In genomic region chr13:102805680-102806079, GRCh38 we compare ENCODE assay signal across 38 cellular contexts.
"Had no signal": no experiment of that assay in that cellular context is flagged by ENCODE, and none has a peak within 500 bp of the region (broad histone marks: within the 10 kb centered on the region; RNA-seq: fewer than 3 reads in every experiment).

No MANE protein-coding gene starts in this region.

- H3K4me3 ChIP-seq: ascending aorta, cardiac muscle cell had no signal

- H3K27me3 ChIP-seq: ascending aorta, cardiac muscle cell had no signal

- H3K27ac Mint-ChIP-seq: activated B cell treated with CpG ODN at 0.5 μM for 24 hours; activated CD4-positive, alpha-beta memory T cell treated with anti-CD3 and anti-CD28 coated beads for 36 hours; activated CD4-positive, alpha-beta T cell treated with anti-CD3 and anti-CD28 coated beads, Interleukin-2, amount 10 ng/mL, durations not matched to agents 24 days and 14 days; activated CD8-positive, alpha-beta T cell treated with anti-CD3 and anti-CD28 coated beads for 36 hours; activated naive CD4-positive, alpha-beta T cell treated with anti-CD3 and anti-CD28 coated beads for 36 hours; activated naive CD4-positive, alpha-beta T cell treated with anti-CD3 and anti-CD28 coated beads, Interleukin-2, amount 50 U/mL, for 72 hours; activated naive CD8-positive, alpha-beta T cell treated with anti-CD3 and anti-CD28 coated beads, Interleukin-2, amount 10 ng/mL, durations not matched to agents 7 days and 5 days; activated naive CD8-positive, alpha-beta T cell treated with anti-CD3 and anti-CD28 coated beads, Interleukin-2, amount 50 U/mL, for 24 hours; activated T-cell treated with anti-CD3 and anti-CD28 coated beads, Interleukin-2, amount 50 U/mL, for 72 hours; activated T-helper 1 cell treated with anti-CD3 and anti-CD28 coated beads, Interleukin-12 subunit alpha, Interleukin-12 subunit beta, Interleukin-2, Interleukin-4 antibody, amounts not matched to agents 30 ng/mL and 10 ng/mL and 1 ng/mL, durations not matched to agents 14 hours and 24 hours and 36 hours; activated T-helper 17 cell treated with anti-CD3 and anti-CD28 coated beads, Interleukin-2, amount 50 U/mL, for 72 hours; brain; T-helper 1 cell treated with Interleukin-12 subunit alpha and Interleukin-12 subunit beta and Interleukin-4 antibody, amounts not matched to agents 30 μg/mL and 1 μg/mL, for 36 hours; T-helper 2 cell treated with Interferon-gamma antibody and Interleukin-4, amounts not matched to agents 5 μg/mL and 100 μg/mL, for 36 hours had no signal

- H3K9me3 Mint-ChIP-seq: activated B cell treated with CpG ODN at 0.5 μM for 24 hours; activated CD4-positive, alpha-beta memory T cell treated with anti-CD3 and anti-CD28 coated beads for 36 hours; activated CD4-positive, alpha-beta T cell treated with anti-CD3 and anti-CD28 coated beads, Interleukin-2, amount 10 ng/mL, durations not matched to agents 24 days and 14 days; activated CD8-positive, alpha-beta T cell treated with anti-CD3 and anti-CD28 coated beads for 36 hours; activated naive CD4-positive, alpha-beta T cell treated with anti-CD3 and anti-CD28 coated beads for 36 hours; activated naive CD4-positive, alpha-beta T cell treated with anti-CD3 and anti-CD28 coated beads, Interleukin-2, amount 50 U/mL, for 72 hours; activated naive CD8-positive, alpha-beta T cell treated with anti-CD3 and anti-CD28 coated beads, Interleukin-2, amount 10 ng/mL, durations not matched to agents 7 days and 5 days; activated naive CD8-positive, alpha-beta T cell treated with anti-CD3 and anti-CD28 coated beads, Interleukin-2, amount 50 U/mL, for 24 hours; activated T-cell treated with anti-CD3 and anti-CD28 coated beads, Interleukin-2, amount 50 U/mL, for 4 hours; activated T-cell treated with anti-CD3 and anti-CD28 coated beads, Interleukin-2, amount 50 U/mL, for 72 hours; activated T-helper 1 cell treated with anti-CD3 and anti-CD28 coated beads, Interleukin-12 subunit alpha, Interleukin-12 subunit beta, Interleukin-2, Interleukin-4 antibody, amounts not matched to agents 30 ng/mL and 10 ng/mL and 1 ng/mL, durations not matched to agents 14 hours and 24 hours and 36 hours; activated T-helper 17 cell treated with anti-CD3 and anti-CD28 coated beads, Interleukin-2, amount 50 U/mL, for 72 hours; central memory CD8-positive, alpha-beta T cell; T-helper 1 cell treated with Interleukin-12 subunit alpha and Interleukin-12 subunit beta and Interleukin-4 antibody, amounts not matched to agents 30 μg/mL and 1 μg/mL, for 36 hours had no signal

- H3K36me3 Mint-ChIP-seq: activated CD4-positive, alpha-beta memory T cell treated with anti-CD3 and anti-CD28 coated beads for 36 hours had no signal

- FAIRE-seq: bronchial epithelial cell, TTC549 had no signal

- H3K27ac ChIP-seq: ascending aorta, cardiac muscle cell, VCaP had no signal

- H3K4me3 Mint-ChIP-seq: activated B cell treated with CpG ODN at 0.5 μM for 24 hours; activated CD4-positive, alpha-beta memory T cell treated with anti-CD3 and anti-CD28 coated beads for 36 hours; activated CD4-positive, alpha-beta T cell treated with anti-CD3 and anti-CD28 coated beads, Interleukin-2, amount 10 ng/mL, durations not matched to agents 24 days and 14 days; activated CD8-positive, alpha-beta T cell treated with anti-CD3 and anti-CD28 coated beads for 36 hours; activated naive CD4-positive, alpha-beta T cell treated with anti-CD3 and anti-CD28 coated beads for 36 hours; activated naive CD8-positive, alpha-beta T cell treated with anti-CD3 and anti-CD28 coated beads, Interleukin-2, amount 10 ng/mL, durations not matched to agents 7 days and 5 days; activated naive CD8-positive, alpha-beta T cell treated with anti-CD3 and anti-CD28 coated beads, Interleukin-2, amount 50 U/mL, for 24 hours; activated T-cell treated with anti-CD3 and anti-CD28 coated beads, Interleukin-2, amount 50 U/mL, for 4 hours; activated T-cell treated with anti-CD3 and anti-CD28 coated beads, Interleukin-2, amount 50 U/mL, for 72 hours; activated T-helper 1 cell treated with anti-CD3 and anti-CD28 coated beads, Interleukin-12 subunit alpha, Interleukin-12 subunit beta, Interleukin-2, Interleukin-4 antibody, amounts not matched to agents 30 ng/mL and 10 ng/mL and 1 ng/mL, durations not matched to agents 14 hours and 24 hours and 36 hours; activated T-helper 17 cell treated with anti-CD3 and anti-CD28 coated beads, Interleukin-2, amount 50 U/mL, for 72 hours; central memory CD8-positive, alpha-beta T cell; T-helper 1 cell treated with Interleukin-12 subunit alpha and Interleukin-12 subunit beta and Interleukin-4 antibody, amounts not matched to agents 30 μg/mL and 1 μg/mL, for 36 hours; T-helper 2 cell treated with Interferon-gamma antibody and Interleukin-4, amounts not matched to agents 5 μg/mL and 100 μg/mL, for 36 hours had no signal

- H3K27me3 Mint-ChIP-seq: activated B cell treated with CpG ODN at 0.5 μM for 24 hours; activated CD4-positive, alpha-beta memory T cell treated with anti-CD3 and anti-CD28 coated beads for 36 hours; activated CD4-positive, alpha-beta T cell treated with anti-CD3 and anti-CD28 coated beads, Interleukin-2, amount 10 ng/mL, durations not matched to agents 24 days and 14 days; activated CD8-positive, alpha-beta T cell treated with anti-CD3 and anti-CD28 coated beads for 36 hours; activated naive CD8-positive, alpha-beta T cell treated with anti-CD3 and anti-CD28 coated beads, Interleukin-2, amount 10 ng/mL, durations not matched to agents 7 days and 5 days; activated naive CD8-positive, alpha-beta T cell treated with anti-CD3 and anti-CD28 coated beads, Interleukin-2, amount 50 U/mL, for 24 hours; activated T-helper 17 cell treated with anti-CD3 and anti-CD28 coated beads, Interleukin-2, amount 50 U/mL, for 72 hours; brain; central memory CD8-positive, alpha-beta T cell had no signal

- ATAC-seq: activated CD8-positive, alpha-beta T cell treated with anti-CD3 and anti-CD28 coated beads for 36 hours; activated naive CD4-positive, alpha-beta T cell treated with anti-CD3 and anti-CD28 coated beads, Interleukin-2, amount 50 U/mL, for 72 hours; activated naive CD8-positive, alpha-beta T cell treated with anti-CD3 and anti-CD28 coated beads, Interleukin-2, amount 50 U/mL, for 24 hours; activated T-cell treated with anti-CD3 and anti-CD28 coated beads, Interleukin-2, amount 50 U/mL, for 4 hours; activated T-cell treated with anti-CD3 and anti-CD28 coated beads, Interleukin-2, amount 50 U/mL, for 72 hours; activated T-helper 17 cell treated with anti-CD3 and anti-CD28 coated beads, Interleukin-2, amount 50 U/mL, for 72 hours had no signal

- DNase-seq: activated B cell treated with CpG ODN at 0.5 μM for 24 hours; activated CD4-positive, alpha-beta memory T cell treated with anti-CD3 and anti-CD28 coated beads for 36 hours; activated CD4-positive, alpha-beta T cell treated with anti-CD3 and anti-CD28 coated beads for 4 hours; activated CD4-positive, alpha-beta T cell treated with anti-CD3 and anti-CD28 coated beads, Interleukin-2, amount 10 ng/mL, durations not matched to agents 24 days and 14 days; activated CD4-positive, alpha-beta T cell treated with anti-CD3 and anti-CD28 coated beads, Interleukin-2, amount 50 U/mL, for 1 hour; activated CD4-positive, alpha-beta T cell treated with anti-CD3 and anti-CD28 coated beads, Interleukin-2, amount 50 U/mL, for 4 hours; activated CD4-positive, CD25-positive, alpha-beta regulatory T cell treated with anti-CD3 and anti-CD28 coated beads, Interleukin-2, amount 50 U/mL, for 72 hours; activated CD8-positive, alpha-beta memory T cell treated with anti-CD3 and anti-CD28 coated beads, Interleukin-2, amount 50 U/mL, for 4 hours; activated CD8-positive, alpha-beta T cell treated with anti-CD3 and anti-CD28 coated beads for 36 hours; activated effector memory CD4-positive, alpha-beta T cell treated with anti-CD3 and anti-CD28 coated beads, Interleukin-2, amount 50 U/mL, for 16 hours; activated gamma-delta T cell treated with Interleukin-2 at 50 U/mL for 16 hours; activated naive CD4-positive, alpha-beta T cell; activated naive CD4-positive, alpha-beta T cell treated with anti-CD3 and anti-CD28 coated beads for 36 hours; activated naive CD4-positive, alpha-beta T cell treated with anti-CD3 and anti-CD28 coated beads, Interleukin-2, amount 50 U/mL, for 16 hours; activated naive CD8-positive, alpha-beta T cell treated with anti-CD3 and anti-CD28 coated beads, Interleukin-2, amount 10 ng/mL, durations not matched to agents 7 days and 5 days; activated naive CD8-positive, alpha-beta T cell treated with anti-CD3 and anti-CD28 coated beads, Interleukin-2, amount 50 U/mL, for 24 hours; activated T-cell treated with anti-CD3 and anti-CD28 coated beads for 4 hours; activated T-cell treated with anti-CD3 and anti-CD28 coated beads, Interleukin-2, amount 50 U/mL, for 1 hour; activated T-cell treated with anti-CD3 and anti-CD28 coated beads, Interleukin-2, amount 50 U/mL, for 4 hours; activated T-cell treated with anti-CD3 and anti-CD28 coated beads, Interleukin-2, amount 50 U/mL, for 72 hours; amygdala; anterior cingulate cortex; caudate nucleus; cerebellar nuclear complex; T-helper 2 cell; T-helper 9 cell had no signal
